24 cellular contexts compared by ENCODE assay signal in genomic region chr19:2500861-2501260, GRCh38. TPM values are rescaled to one million over a fixed set of nuclear protein-coding genes. Genes with fewer than 3 reads are reported as not detected.
A peak's percentile ranks its signal among the peaks of the same experiment; 100 is the strongest.
DNase-seq lines count a peak whose midpoint lies in the region; ATAC-seq lines count a peak whose summit lies in the region.
"Had no signal": no experiment of that assay in that cellular context is flagged by ENCODE, and none has a peak within 500 bp of the region (broad histone marks: within the 10 kb centered on the region; RNA-seq: fewer than 3 reads in every experiment).

No MANE protein-coding gene starts in this region.

- peaks cover 29% of the 10 kb centered on the region for H3K4me1 ChIP-seq in skeletal muscle satellite cell (ENCODE audit: control insufficient read depth, insufficient read depth, low read length)

- H3K9ac ChIP-seq in skeletal muscle satellite cell (ENCODE audit: low read depth, low read length), result peak overlapping the region; percentile 14
- H3K9ac ChIP-seq: KMS-11 had no signal

- H3K27me3 Mint-ChIP-seq in activated T-helper 1 cell treated with anti-CD3 and anti-CD28 coated beads, Interleukin-12 subunit alpha, Interleukin-12 subunit beta, Interleukin-2, Interleukin-4 antibody, amounts not matched to agents 30 ng/mL and 10 ng/mL and 1 ng/mL, durations not matched to agents 14 hours and 24 hours and 36 hours (ENCODE audit: insufficient read depth), result peaks cover 10% of the 10 kb centered on the region
- H3K27me3 Mint-ChIP-seq: activated naive CD8-positive, alpha-beta T cell; activated T-helper 17 cell treated with anti-CD3 and anti-CD28 coated beads, Interleukin-2, amount 50 U/mL, for 72 hours; stimulated activated naive B cell treated with anti-CD40 and anti-IgM and Interleukin-4, amounts not matched to agents 10 μg/mL and 1 μg/mL and 100 μg/mL, for 72 hours had no signal

- DNase-seq in DMS 273 treated with DMSO at 0.1 percent for 48 hours (lab: John Stamatoyannopoulos, UW) (peak; percentile 45), NCI-H82 treated with DMSO at 0.1 percent for 48 hours (lab: John Stamatoyannopoulos, UW; ENCODE audit: unreplicated experiment) (peak; percentile 46), left colon (peak in 1 of 2 donors; percentile 35), T-helper 9 cell (no peak)
- no peak for DNase-seq in activated T-helper 1 cell treated with anti-CD3 and anti-CD28 coated beads, Interleukin-12 subunit alpha, Interleukin-12 subunit beta, Interleukin-2, Interleukin-4 antibody, amounts not matched to agents 30 ng/mL and 10 ng/mL and 1 ng/mL, durations not matched to agents 14 hours and 24 hours and 36 hours (ENCODE audit: low spot score)
- DNase-seq: activated CD4-positive, alpha-beta T cell treated with anti-CD3 and anti-CD28 coated beads for 36 hours; body of pancreas; GF-D8; immature natural killer cell; NCI-H1092; NCI-H2029; NCI-H446 treated with DMSO at 0.1 percent for 48 hours; retina; stimulated activated CD4-positive, alpha-beta T cell treated with anti-CD3 and anti-CD28 coated beads, Interleukin-1b, Interleukin-23, amount 100 ng/mL, for 48 hours; stimulated activated naive B cell treated with anti-CD40 and anti-IgM and Interleukin-4, amounts not matched to agents 10 μg/mL and 1 μg/mL and 100 μg/mL, for 72 hours; SW 1271 had no signal

- no peaks in the 10 kb centered on the region for H3K9me3 Mint-ChIP-seq in activated T-helper 1 cell treated with anti-CD3 and anti-CD28 coated beads, Interleukin-12 subunit alpha, Interleukin-12 subunit beta, Interleukin-2, Interleukin-4 antibody, amounts not matched to agents 30 ng/mL and 10 ng/mL and 1 ng/mL, durations not matched to agents 14 hours and 24 hours and 36 hours
- H3K9me3 Mint-ChIP-seq: activated T-helper 17 cell treated with anti-CD3 and anti-CD28 coated beads, Interleukin-2, amount 50 U/mL, for 72 hours; immature natural killer cell; stimulated activated naive B cell treated with anti-CD40 and anti-IgM and Interleukin-4, amounts not matched to agents 10 μg/mL and 1 μg/mL and 100 μg/mL, for 72 hours had no signal

- H3K9me3 ChIP-seq in skeletal muscle satellite cell (replicated peaks; ENCODE audit: low read length), result no peaks in the 10 kb centered on the region
- H3K9me3 ChIP-seq: body of pancreas, thoracic aorta had no signal

- H3K27me3 ChIP-seq in skeletal muscle satellite cell (ENCODE audit: control insufficient read depth, insufficient read depth, low read length), result no peaks in the 10 kb centered on the region
- H3K27me3 ChIP-seq: body of pancreas had no signal

- H3K4me3 Mint-ChIP-seq in activated T-helper 1 cell treated with anti-CD3 and anti-CD28 coated beads, Interleukin-12 subunit alpha, Interleukin-12 subunit beta, Interleukin-2, Interleukin-4 antibody, amounts not matched to agents 30 ng/mL and 10 ng/mL and 1 ng/mL, durations not matched to agents 14 hours and 24 hours and 36 hours, result no peak overlapping the region
- H3K4me3 Mint-ChIP-seq: activated CD4-positive, alpha-beta T cell treated with anti-CD3 and anti-CD28 coated beads for 36 hours; activated naive CD8-positive, alpha-beta T cell; activated T-helper 17 cell treated with anti-CD3 and anti-CD28 coated beads, Interleukin-2, amount 50 U/mL, for 72 hours; GM23338; immature natural killer cell; stimulated activated naive B cell treated with anti-CD40 and anti-IgM and Interleukin-4, amounts not matched to agents 10 μg/mL and 1 μg/mL and 100 μg/mL, for 72 hours had no signal

- no peak overlapping the region for H3K27ac Mint-ChIP-seq in activated T-helper 1 cell treated with anti-CD3 and anti-CD28 coated beads, Interleukin-12 subunit alpha, Interleukin-12 subunit beta, Interleukin-2, Interleukin-4 antibody, amounts not matched to agents 30 ng/mL and 10 ng/mL and 1 ng/mL, durations not matched to agents 14 hours and 24 hours and 36 hours
- H3K27ac Mint-ChIP-seq: activated CD4-positive, alpha-beta T cell treated with anti-CD3 and anti-CD28 coated beads for 36 hours; activated naive CD8-positive, alpha-beta T cell; activated T-helper 17 cell treated with anti-CD3 and anti-CD28 coated beads, Interleukin-2, amount 50 U/mL, for 72 hours; GM23338; immature natural killer cell; stimulated activated naive B cell treated with anti-CD40 and anti-IgM and Interleukin-4, amounts not matched to agents 10 μg/mL and 1 μg/mL and 100 μg/mL, for 72 hours had no signal

- H3K36me3 ChIP-seq in skeletal muscle satellite cell (ENCODE audit: insufficient read depth, low read length), result no peaks in the 10 kb centered on the region
- H3K36me3 ChIP-seq: thoracic aorta had no signal

- H3K4me1 Mint-ChIP-seq in activated T-helper 1 cell treated with anti-CD3 and anti-CD28 coated beads, Interleukin-12 subunit alpha, Interleukin-12 subunit beta, Interleukin-2, Interleukin-4 antibody, amounts not matched to agents 30 ng/mL and 10 ng/mL and 1 ng/mL, durations not matched to agents 14 hours and 24 hours and 36 hours (ENCODE audit: low read depth), result peaks cover 21% of the 10 kb centered on the region

- H3K4me2 ChIP-seq in skeletal muscle satellite cell (ENCODE audit: low read length), result no peak overlapping the region
- H3K4me2 ChIP-seq: GM23338, KMS-11 had no signal

- no peaks in the 10 kb centered on the region for H3K36me3 Mint-ChIP-seq in activated T-helper 1 cell treated with anti-CD3 and anti-CD28 coated beads, Interleukin-12 subunit alpha, Interleukin-12 subunit beta, Interleukin-2, Interleukin-4 antibody, amounts not matched to agents 30 ng/mL and 10 ng/mL and 1 ng/mL, durations not matched to agents 14 hours and 24 hours and 36 hours (ENCODE audit: low read depth)
- H3K36me3 Mint-ChIP-seq: activated naive CD8-positive, alpha-beta T cell; immature natural killer cell; stimulated activated naive B cell treated with anti-CD40 and anti-IgM and Interleukin-4, amounts not matched to agents 10 μg/mL and 1 μg/mL and 100 μg/mL, for 72 hours had no signal

- ATAC-seq in left colon (peak; percentile 48), HG02852 (IDR thresholded peaks at IDR 0.05; ENCODE audit: unreplicated experiment) (no peak), GM19324 (IDR thresholded peaks at IDR 0.05; ENCODE audit: low FRiP score, unreplicated experiment) (no peak)
- ATAC-seq: activated CD4-positive, alpha-beta T cell treated with anti-CD3 and anti-CD28 coated beads for 36 hours; activated T-helper 17 cell treated with anti-CD3 and anti-CD28 coated beads, Interleukin-2, amount 50 U/mL, for 72 hours; body of pancreas; GM23338; stimulated activated naive B cell treated with anti-CD40 and anti-IgM and Interleukin-4, amounts not matched to agents 10 μg/mL and 1 μg/mL and 100 μg/mL, for 72 hours had no signal

- no peak overlapping the region for H3K4me3 ChIP-seq in skeletal muscle satellite cell (ENCODE audit: low read length)
- H3K4me3 ChIP-seq: body of pancreas, GM23338, thoracic aorta had no signal

- intact Hi-C loops in left colon (cut with DNase I, micrococcal nuclease), result no loop called here
- intact Hi-C loops in activated T-helper 1 cell treated with anti-CD3 and anti-CD28 coated beads, Interleukin-12 subunit alpha, Interleukin-12 subunit beta, Interleukin-2, Interleukin-4 antibody, amounts not matched to agents 30 ng/mL and 10 ng/mL and 1 ng/mL, durations not matched to agents 14 hours and 24 hours and 36 hours (cut with micrococcal nuclease), result no loop called here

RNA-seq across cellular contexts. Expression of gene GADD45B, which starts 24.9 kb away (rescaled TPM):
- total RNA-seq in left colon, result 10 to 100 TPM; 44.4 to 53.8 TPM
- total RNA-seq in skeletal muscle satellite cell (2012; rRNA removed), result 47.4 and 61.6 TPM in 2 replicates
- 129 and 132 TPM in 2 replicates for total RNA-seq in activated T-helper 1 cell treated with anti-CD3 and anti-CD28 coated beads, Interleukin-12 subunit alpha, Interleukin-12 subunit beta, Interleukin-2, Interleukin-4 antibody, amounts not matched to agents 30 ng/mL and 10 ng/mL and 1 ng/mL, durations not matched to agents 14 hours and 24 hours and 36 hours

RNA-seq across cellular contexts. Expression of gene LMNB2, which starts 44.1 kb away (rescaled TPM):
- total RNA-seq in left colon, result 10 to 100 TPM; 23.6 to 43.9 TPM
- 81.4 and 91.5 TPM in 2 replicates for total RNA-seq in skeletal muscle satellite cell (2012; rRNA removed)
- total RNA-seq in activated T-helper 1 cell treated with anti-CD3 and anti-CD28 coated beads, Interleukin-12 subunit alpha, Interleukin-12 subunit beta, Interleukin-2, Interleukin-4 antibody, amounts not matched to agents 30 ng/mL and 10 ng/mL and 1 ng/mL, durations not matched to agents 14 hours and 24 hours and 36 hours, result 109 and 116 TPM in 2 replicates

Comparison
In these comparisons a context has a peak if more than half of its experiments do, and no peak if none do; other contexts are left out.
1. DNase-seq: peak in DMS 273 treated with DMSO at 0.1 percent for 48 hours (single experiment) and NCI-H82 treated with DMSO at 0.1 percent for 48 hours (single experiment); none in activated T-helper 1 cell treated with anti-CD3 and anti-CD28 coated beads, Interleukin-12 subunit alpha, Interleukin-12 subunit beta, Interleukin-2, Interleukin-4 antibody, amounts not matched to agents 30 ng/mL and 10 ng/mL and 1 ng/mL, durations not matched to agents 14 hours and 24 hours and 36 hours (single experiment) and T-helper 9 cell (single experiment).